ENCODE assay signal across 17 cellular contexts in genomic region chr6:125819927-125820326, GRCh38. TPM values are rescaled to one million over a fixed set of nuclear protein-coding genes. Genes with fewer than 3 reads are reported as not detected.
DNase-seq lines count a peak whose midpoint lies in the region; ATAC-seq and TF ChIP-seq lines count a peak whose summit lies in the region.
"Had no signal": no experiment of that assay in that cellular context is flagged by ENCODE, and none has a peak within 500 bp of the region (broad histone marks: within the 10 kb centered on the region; RNA-seq: fewer than 3 reads in every experiment).

No MANE protein-coding gene starts in this region.

- no peaks in the 10 kb centered on the region for H3K27me3 Mint-ChIP-seq in Caco-2 (ENCODE audit: insufficient read depth, unreplicated experiment)
- no peaks in the 10 kb centered on the region for H3K27me3 Mint-ChIP-seq in H9 (ENCODE audit: low read depth)
- H3K27me3 Mint-ChIP-seq in chondrocyte (ENCODE audit: low read depth), result no peaks in the 10 kb centered on the region
- H3K27me3 Mint-ChIP-seq: CD4-positive, CD25-positive, alpha-beta regulatory T cell had no signal

- no peak for TF ChIP-seq POLR2A in stomach (IDR thresholded peaks at IDR 0.05)

- H3K9me3 ChIP-seq in Caco-2, result no peaks in the 10 kb centered on the region
- no peaks in the 10 kb centered on the region for H3K9me3 ChIP-seq in H9 (ENCODE audit: control insufficient read depth, low read depth, low read length)
- no peaks in the 10 kb centered on the region for H3K9me3 ChIP-seq in stomach
- H3K9me3 ChIP-seq: SJSA1 had no signal

- H3K79me1 ChIP-seq in H9 (ENCODE audit: insufficient read depth, low read depth, low read length, poor library complexity, severe bottlenecking), result no peaks in the 10 kb centered on the region

- H2AFZ ChIP-seq in H9 (ENCODE audit: low read length), result no peak overlapping the region
- H2AFZ ChIP-seq: GM23338 had no signal

- DNase-seq in Caco-2 (no peak), H9 (no peak), chondrocyte (ENCODE audit: low spot score) (no peak), stomach (no peak), T-helper 9 cell (no peak)
- DNase-seq: Calu3; CD4-positive, CD25-positive, alpha-beta regulatory T cell; DMS53; NCI-H1092; NCI-H2081 treated with DMSO at 0.1 percent for 48 hours; NCI-H510A; NCI-H82; PC-3 had no signal

- no peak overlapping the region for H3K23ac ChIP-seq in H9 (ENCODE audit: insufficient read length, low read depth, low read length)

- ATAC-seq in GM18502 (IDR thresholded peaks at IDR 0.05; ENCODE audit: poor library complexity, unreplicated experiment), result no peak
- ATAC-seq in HG02852 (IDR thresholded peaks at IDR 0.05; ENCODE audit: unreplicated experiment), result no peak
- ATAC-seq: GM23338, PC-3 had no signal

- no peak overlapping the region for H2BK120ac ChIP-seq in H9 (ENCODE audit: low read depth, low read length, poor library complexity, severe bottlenecking)

- H3K14ac ChIP-seq in H9 (ENCODE audit: insufficient read depth, low read length), result no peak overlapping the region

- H3K36me3 ChIP-seq in Caco-2 (ENCODE audit: control insufficient read depth, insufficient read depth, low read length), result no peaks in the 10 kb centered on the region
- H3K36me3 ChIP-seq in stomach, result peaks cover 0 to 18% (median 10%) of the 10 kb centered on the region in 4 donors
- H3K36me3 ChIP-seq: SJSA1 had no signal

- H4K5ac ChIP-seq in H9 (ENCODE audit: insufficient read length, low read depth, low read length), result no peak overlapping the region

- no peak overlapping the region for H4K91ac ChIP-seq in H9 (ENCODE audit: insufficient read length, low read depth, low read length)

- no peak overlapping the region for H3K56ac ChIP-seq in H9 (ENCODE audit: insufficient read length, low read depth, low read length)

- H3K9ac ChIP-seq in H9 (ENCODE audit: extremely low read depth, insufficient read length, low read length), result no peak overlapping the region

- H3K36me3 Mint-ChIP-seq in Caco-2 (ENCODE audit: insufficient read depth, unreplicated experiment) (no peaks in the 10 kb centered on the region), H9 (ENCODE audit: insufficient read depth in 1 of 3, low read depth in 3 of 3) (no peaks in the 10 kb centered on the region), chondrocyte (ENCODE audit: low read depth) (peaks cover 17% of the 10 kb centered on the region)

- H3K4me3 Mint-ChIP-seq in Caco-2 (ENCODE audit: unreplicated experiment) (peak overlapping the region; percentile 24), H9 (no peak overlapping the region), chondrocyte (ENCODE audit: unreplicated experiment) (no peak overlapping the region)
- H3K4me3 Mint-ChIP-seq: GM23338 had no signal

- H2BK12ac ChIP-seq in H9 (ENCODE audit: insufficient read length, low read depth, low read length), result no peak overlapping the region

- no TSS peak for BruUV-seq in Caco-2 (replicated peaks; lab: Mats Ljungman, UMichigan)

- H3K27ac Mint-ChIP-seq in Caco-2 (ENCODE audit: unreplicated experiment) (peak overlapping the region; percentile 78), H9 (peak overlapping the region in 1 of 3 experiments; percentile 23; a peak in 2 of 7 replicates), chondrocyte (ENCODE audit: unreplicated experiment) (peak overlapping the region; percentile 60)
- H3K27ac Mint-ChIP-seq: GM23338 had no signal

- no peaks in the 10 kb centered on the region for H4K20me1 ChIP-seq in H9 (ENCODE audit: control insufficient read depth, insufficient read depth, insufficient read length)

- POLR2A ChIA-PET in Caco-2 (lab: Charles Lee), result no interaction called here

- H3T11ph ChIP-seq in H9 (ENCODE audit: low read length), result no peak overlapping the region

- H3K27me3 ChIP-seq in Caco-2 (replicated peaks; ENCODE audit: control insufficient read depth, insufficient read depth, low read length), result no peaks in the 10 kb centered on the region
- no peaks in the 10 kb centered on the region for H3K27me3 ChIP-seq in H9 (ENCODE audit: insufficient read depth, low read length)
- no peaks in the 10 kb centered on the region for H3K27me3 ChIP-seq in stomach
- H3K27me3 ChIP-seq: SJSA1 had no signal

- intact Hi-C loops in Caco-2 (cut with micrococcal nuclease; ENCODE audit: unreplicated experiment) (loop anchor here (1.0 kb wide), 1 partner anchor 32 kb away; no protein-coding TSS in a partner anchor), stomach (cut with DNase I; ENCODE audit: low total_unique reads) (no loop called here)

- CTCF ChIA-PET in Caco-2 (lab: Charles Lee), result no interaction called here

- H3K27ac ChIP-seq in H9 (ENCODE audit: insufficient read length, low read depth, low read length) (peak overlapping the region; percentile 12), stomach (peak overlapping the region; percentile 73 to 85 (median 78))
- H3K27ac ChIP-seq: SJSA1 had no signal

- H3K79me2 ChIP-seq in H9 (ENCODE audit: insufficient read depth, low read length), result no peaks in the 10 kb centered on the region

- no peak overlapping the region for H2AK5ac ChIP-seq in H9 (ENCODE audit: insufficient read length, low read length)

- no peak overlapping the region for H2BK20ac ChIP-seq in H9 (ENCODE audit: low read depth, low read length, poor library complexity, severe bottlenecking)

- H2BK15ac ChIP-seq in H9 (ENCODE audit: low read depth, low read length), result no peak overlapping the region

- WGBS in H9 (ENCODE audit: extremely low coverage, insufficient read length, low lambda C conversion rate), result no CpG with 5 or more reads among the region's 2 CpGs
- WGBS in stomach, 5 donors, result 49 to 80% (median 74%) methylated on average over 2 of the region's 2 CpGs

- H3K4me2 ChIP-seq in H9 (ENCODE audit: insufficient read depth, insufficient read length, low read length), result no peak overlapping the region
- H3K4me2 ChIP-seq: GM23338 had no signal

- H3K4me1 Mint-ChIP-seq in Caco-2 (ENCODE audit: low read depth, unreplicated experiment) (peaks cover 27% of the 10 kb centered on the region), H9 (peaks cover 0 to 2% of the 10 kb centered on the region in 2 experiments; a peak in 1 of 4 replicates), chondrocyte (ENCODE audit: low read depth) (peaks cover 49% of the 10 kb centered on the region)

- H3K4ac ChIP-seq in H9 (ENCODE audit: low read depth, low read length), result no peak overlapping the region

- TF ChIP-seq EP300 in stomach (IDR thresholded peaks at IDR 0.05), result no peak

- no peak overlapping the region for H3K18ac ChIP-seq in H9 (ENCODE audit: insufficient read length, low read depth, low read length)

- no peak for TF ChIP-seq CTCF in Caco-2 (IDR thresholded peaks at IDR 0.05; ENCODE audit: insufficient read depth in 1 of 2, low read depth in 1 of 2, low read length in 1 of 2, severe bottlenecking in 1 of 2, unreplicated experiment in 1 of 2)
- no peak for TF ChIP-seq CTCF in H9 (conservative IDR thresholded peaks at IDR 0.05)
- TF ChIP-seq CTCF in chondrocyte (IDR thresholded peaks at IDR 0.05), result no peak
- no peak for TF ChIP-seq CTCF in stomach (IDR thresholded peaks at IDR 0.05)

- no peaks in the 10 kb centered on the region for H3K23me2 ChIP-seq in H9 (ENCODE audit: insufficient read length, low read depth, low read length, poor library complexity, severe bottlenecking)

- H4K8ac ChIP-seq in H9 (replicated peaks; ENCODE audit: insufficient read length, low read depth, low read length), result no peak overlapping the region

- H2BK5ac ChIP-seq in H9 (ENCODE audit: insufficient read length, low read length), result no peak overlapping the region

- H3K9me3 Mint-ChIP-seq in Caco-2 (ENCODE audit: unreplicated experiment) (no peaks in the 10 kb centered on the region), H9 (no peaks in the 10 kb centered on the region), chondrocyte (ENCODE audit: low read depth) (no peaks in the 10 kb centered on the region)
- H3K9me3 Mint-ChIP-seq: CD4-positive, CD25-positive, alpha-beta regulatory T cell; GM23338 had no signal

- H3K4me3 ChIP-seq in Caco-2 (ENCODE audit: low read depth, low read length) (no peak overlapping the region), stomach (no peak overlapping the region)
- H3K4me3 ChIP-seq: GM23338, SJSA1 had no signal

- H3K4me1 ChIP-seq in Caco-2 (peaks cover 59% of the 10 kb centered on the region), H9 (ENCODE audit: insufficient read depth, low read length) (no peaks in the 10 kb centered on the region), stomach (peaks cover 29 to 80% (median 56%) of the 10 kb centered on the region in 4 donors)

RNA-seq across cellular contexts. Expression of gene NCOA7, which starts 29.2 kb away (rescaled TPM):
- total RNA-seq in Caco-2 (2022) (62.0 and 67.9 TPM in 2 replicates), H9 (2021) (7.1 and 9.4 TPM in 2 replicates), chondrocyte (49.6 to 80.7 TPM (median 74.9 TPM) in 3 replicates), stomach (100 to 1,000 TPM in 1 of 5 donors, 10 to 100 TPM in 3, 1 to 10 TPM in 1; 1.2 to 131 (median 27.5) TPM)
- polyA plus RNA-seq in stomach, result 10 to 100 TPM; 13.7 to 26.0 (median 17.6) TPM
